In genomic region chr16:159136-159849, GRCh38 we compare ENCODE assay signal across 25 cellular contexts. TPM values are rescaled to one million over a fixed set of nuclear protein-coding genes. Genes with fewer than 3 reads are reported as not detected.
DNase-seq lines count a peak whose midpoint lies in the region; ATAC-seq, FAIRE-seq and TF ChIP-seq lines count a peak whose summit lies in the region.
"Had no signal": no experiment of that assay in that cellular context is flagged by ENCODE, and none has a peak within 500 bp of the region (broad histone marks: within the 10 kb centered on the region; RNA-seq: fewer than 3 reads in every experiment).

No MANE protein-coding gene starts in this region.

- peak overlapping the region; percentile 15; the same call in 1 of the 2 replicates for H2AFZ ChIP-seq in K562 (ENCODE audit: low read depth, low read length)

- WGBS in K562 (ENCODE audit: insufficient coverage, low coverage, missing lambda C conversion rate), result 34% methylated on average over 6 of the region's 6 CpGs

- no peak for TF ChIP-seq CTCF in K562 (IDR thresholded peaks at IDR 0.05 in 2 of 3, conservative IDR thresholded peaks at IDR 0.05 in 1 of 3; ENCODE audit: insufficient read depth in 2 of 3, low read depth in 1 of 3, low read length in 3 of 3)

- DNase-seq in DMS53 (lab: John Stamatoyannopoulos, UW) (peak; percentile 23), DMS53 treated with DMSO at 0.1 percent for 48 hours (lab: John Stamatoyannopoulos, UW; ENCODE audit: unreplicated experiment) (no peak), K562 (ENCODE audit: extremely low read depth in 1 of 4, low spot score in 3 of 4) (peak in 1 of 4 experiments; percentile 17), posterior vena cava (ENCODE audit: low spot score) (peak; percentile 44), A172 (ENCODE audit: low spot score) (no peak)
- DNase-seq: AML-193; C1 segment of cervical spinal cord; Calu3; CD8-positive, alpha-beta T cell; DMS153; GDM1; KBM-7; MM.1S; NCI-H1048; NCI-H1417 treated with DMSO at 0.1 percent for 48 hours; NCI-H187; NCI-H446; NCI-H526 had no signal

- no peak for TF ChIP-seq EP300 in K562 (IDR thresholded peaks at IDR 0.05; ENCODE audit: low read length)

- peaks cover 8 to 44% of the 10 kb centered on the region in 2 experiments; a peak in 4 of 5 replicates for H3K4me1 ChIP-seq in K562 (replicated peaks in 1 of 2; ENCODE audit: control insufficient read depth in 2 of 2, insufficient read depth in 2 of 2, low read length in 2 of 2)

- no peaks in the 10 kb centered on the region for H3K9me1 ChIP-seq in K562 (ENCODE audit: control insufficient read depth, insufficient read depth, low read length)

- H3K4me3 ChIP-seq in K562, result no peak overlapping the region

- BruUV-seq in K562 (replicated peaks; lab: Mats Ljungman, UMichigan), result no TSS peak

- no peaks in the 10 kb centered on the region for H3K36me3 ChIP-seq in K562 (ENCODE audit: control insufficient read depth, insufficient read depth, low read length)

- H4K20me1 ChIP-seq in K562 (replicated peaks; ENCODE audit: control insufficient read depth, insufficient read depth, low read length), result no peaks in the 10 kb centered on the region

- H3K9me3 ChIP-seq in K562 (replicated peaks; ENCODE audit: control insufficient read depth, insufficient read depth, low read depth, low read length), result 0 out of 2 replicates have a peak, but pooled peaks cover 2% of the 10 kb centered on the region

- TF ChIP-seq POLR2A in K562 (conservative IDR thresholded peaks at IDR 0.05), result no peak

- H3K79me2 ChIP-seq in K562 (ENCODE audit: control insufficient read depth, insufficient read depth, low read length), result no peaks in the 10 kb centered on the region

- H3K4me2 ChIP-seq in K562 (ENCODE audit: insufficient read depth, low read length), result no peak overlapping the region; the same call in 1 of the 2 replicates

- in situ Hi-C loops in K562 (cut with MboI), result no loop called here

- intact Hi-C loops in K562 (cut with micrococcal nuclease), result no loop called here
- intact Hi-C loops in posterior vena cava (cut with DNase I), result no loop called here

- no peak for FAIRE-seq in K562 (lab: Jason Lieb, UNC)
- FAIRE-seq: GM18507 had no signal

- POLR2A ChIA-PET in K562 (lab: Yijun Ruan, JAX), result interaction anchor here (0.6 kb wide), 2 partner anchors 11 to 568 kb away, joined by 3 read pairs; partner anchors contain the start of gene HAGHL

- ATAC-seq in K562, result peak; percentile 16; the same call in 2 of the 3 replicates
- ATAC-seq in HG02759 (IDR thresholded peaks at IDR 0.05; ENCODE audit: unreplicated experiment), result no peak
- ATAC-seq: CD8-positive, alpha-beta T cell; SK-N-SH treated with all-trans-retinoic acid at 6 μM for 48 hours had no signal

- CTCF ChIA-PET in K562 (lab: Yijun Ruan, JAX; ENCODE audit: low intra/inter-chr PET ratio), result no interaction called here

- no peaks in the 10 kb centered on the region for H3K27me3 ChIP-seq in K562 (ENCODE audit: control insufficient read depth in 2 of 2, insufficient read depth in 2 of 2, low read length in 2 of 2)

- no peak overlapping the region for H3K27ac ChIP-seq in K562 (ENCODE audit: extremely low read depth, low read depth, low read length)
- H3K27ac ChIP-seq: 22Rv1, RWPE1 had no signal

- TF ChIP-seq RAD21 in K562 (CRISPR knock-in tag; conservative IDR thresholded peaks at IDR 0.05 in 1 of 2, IDR thresholded peaks at IDR 0.05 in 1 of 2), result no peak

- no peak overlapping the region for H3K9ac ChIP-seq in K562 (ENCODE audit: insufficient read depth in 1 of 2, low read depth in 2 of 2, low read length in 2 of 2)

RNA-seq across cellular contexts. Expression of gene HBM, which starts 6.5 kb away (rescaled TPM):
- total RNA-seq in K562 (2011; cell fraction: chromatin; rRNA removed; ENCODE audit: low replicate concordance), result not detected in 2 replicates
- not detected in 2 replicates for total RNA-seq in K562 (2011; cell fraction: nucleolus; rRNA removed)
- not detected in 2 replicates for total RNA-seq in K562 (2011; cell fraction: nucleoplasm; rRNA removed)
- total RNA-seq in K562 (2014; rRNA removed) (not detected in 2 replicates), K562 (2014; rRNA removed; fragmentation: Illumina TruSeq; extraction: Trizol) (not detected in 2 replicates), K562 (2015; rRNA removed; fragmentation: Illumina TruSeq; extraction: Trizol) (not detected in 2 replicates), K562 (2021) (not detected in 2 replicates), posterior vena cava (1 to 10 TPM in 1 of 2 donors, under 1 TPM in 1; 0.90 to 1.5 TPM)
- polyA plus RNA-seq in K562 (2011; rRNA removed) (not detected in 2 replicates), K562 (2014; fragmentation: Illumina TruSeq; extraction: Trizol) (not detected in 2 replicates), K562 (2014; fragmentation: Nextera tagmentation; extraction: Ambion mirVana) (not detected), K562 (2014; rRNA removed) (not detected in 2 replicates)
- polyA plus RNA-seq in K562 (2011; cell fraction: cytosol; rRNA removed), result 1.2 TPM in 1 of 2 replicates, not detected in the other
- polyA plus RNA-seq in K562 (2011; cell fraction: nucleus; rRNA removed), result not detected in 2 replicates
- polyA plus RNA-seq in K562 (2012), result not detected in 2 replicates
- not detected in 2 replicates for polyA minus RNA-seq in K562 (2011; rRNA and poly(A)+ RNA removed)
- not detected in 2 replicates for polyA minus RNA-seq in K562 (2011; cell fraction: cytosol; rRNA and poly(A)+ RNA removed)
- not detected in 2 replicates for polyA minus RNA-seq in K562 (2011; cell fraction: nucleus; rRNA and poly(A)+ RNA removed)
- not detected in 2 replicates for total RNA-seq in A172 (2014; rRNA removed; shearing (Covaris generic))
- total RNA-seq: Calu3; CD8-positive, alpha-beta T cell; H4 had no signal
- polyA plus RNA-seq: AG04450 had no signal

RNA-seq across cellular contexts. Expression of gene HBZ, which starts 6.8 kb away (rescaled TPM):
- total RNA-seq in K562 (2011; cell fraction: chromatin; rRNA removed; ENCODE audit: low replicate concordance), result 24.8 and 31.8 TPM in 2 replicates
- total RNA-seq in K562 (2011; cell fraction: nucleolus; rRNA removed), result 215 and 289 TPM in 2 replicates
- 142 and 150 TPM in 2 replicates for total RNA-seq in K562 (2011; cell fraction: nucleoplasm; rRNA removed)
- total RNA-seq in K562 (2014; rRNA removed) (207 and 227 TPM in 2 replicates), K562 (2014; rRNA removed; fragmentation: Illumina TruSeq; extraction: Trizol) (35.6 and 63.2 TPM in 2 replicates), K562 (2015; rRNA removed; fragmentation: Illumina TruSeq; extraction: Trizol) (53.5 and 58.0 TPM in 2 replicates), K562 (2021) (480 and 495 TPM in 2 replicates), posterior vena cava (not detected)
- polyA plus RNA-seq in K562 (2011; rRNA removed) (610 and 640 TPM in 2 replicates), K562 (2014; fragmentation: Illumina TruSeq; extraction: Trizol) (101 and 278 TPM in 2 replicates), K562 (2014; fragmentation: Nextera tagmentation; extraction: Ambion mirVana) (100 to 1,000 TPM in 1 of 2 experiments, 10 to 100 TPM in 1; 80.7 to 113 TPM), K562 (2014; rRNA removed) (365 and 410 TPM in 2 replicates)
- 883 and 4,551 TPM in 2 replicates for polyA plus RNA-seq in K562 (2011; cell fraction: cytosol; rRNA removed)
- polyA plus RNA-seq in K562 (2011; cell fraction: nucleus; rRNA removed), result 162 and 437 TPM in 2 replicates
- 135 and 513 TPM in 2 replicates for polyA plus RNA-seq in K562 (2012)
- 45.2 and 140 TPM in 2 replicates for polyA minus RNA-seq in K562 (2011; rRNA and poly(A)+ RNA removed)
- 516 and 634 TPM in 2 replicates for polyA minus RNA-seq in K562 (2011; cell fraction: cytosol; rRNA and poly(A)+ RNA removed)
- 180 and 270 TPM in 2 replicates for polyA minus RNA-seq in K562 (2011; cell fraction: nucleus; rRNA and poly(A)+ RNA removed)
- total RNA-seq in A172 (2014; rRNA removed; shearing (Covaris generic)), result not detected in 2 replicates
- total RNA-seq: Calu3; CD8-positive, alpha-beta T cell; H4 had no signal
- polyA plus RNA-seq: AG04450 had no signal

RNA-seq across cellular contexts. Expression of gene HBA2, which starts 13.4 kb away (rescaled TPM):
- 30.8 and 82.0 TPM in 2 replicates for total RNA-seq in K562 (2011; cell fraction: chromatin; rRNA removed; ENCODE audit: low replicate concordance)
- 188 and 285 TPM in 2 replicates for total RNA-seq in K562 (2011; cell fraction: nucleolus; rRNA removed)
- total RNA-seq in K562 (2011; cell fraction: nucleoplasm; rRNA removed), result 162 and 198 TPM in 2 replicates
- 286 and 525 TPM in 2 replicates for total RNA-seq in K562 (2014; rRNA removed)
- total RNA-seq in K562 (2014; rRNA removed; fragmentation: Illumina TruSeq; extraction: Trizol), result 21.9 and 40.4 TPM in 2 replicates
- 60.6 and 61.0 TPM in 2 replicates for total RNA-seq in K562 (2015; rRNA removed; fragmentation: Illumina TruSeq; extraction: Trizol)
- 443 and 467 TPM in 2 replicates for total RNA-seq in K562 (2021)
- polyA plus RNA-seq in K562 (2011; rRNA removed), result 144 and 346 TPM in 2 replicates
- polyA plus RNA-seq in K562 (2011; cell fraction: cytosol; rRNA removed), result 625 and 2,736 TPM in 2 replicates
- polyA plus RNA-seq in K562 (2011; cell fraction: nucleus; rRNA removed), result 266 and 710 TPM in 2 replicates
- polyA plus RNA-seq in K562 (2012), result 154 and 603 TPM in 2 replicates
- 106 and 709 TPM in 2 replicates for polyA plus RNA-seq in K562 (2014; fragmentation: Illumina TruSeq; extraction: Trizol)
- polyA plus RNA-seq in K562 (2014; fragmentation: Nextera tagmentation; extraction: Ambion mirVana), result 100 to 1,000 TPM; 331 to 366 TPM
- polyA plus RNA-seq in K562 (2014; rRNA removed), result 670 and 853 TPM in 2 replicates
- 110 and 197 TPM in 2 replicates for polyA minus RNA-seq in K562 (2011; rRNA and poly(A)+ RNA removed)
- 1,122 and 1,215 TPM in 2 replicates for polyA minus RNA-seq in K562 (2011; cell fraction: cytosol; rRNA and poly(A)+ RNA removed)
- polyA minus RNA-seq in K562 (2011; cell fraction: nucleus; rRNA and poly(A)+ RNA removed), result 117 and 158 TPM in 2 replicates
- total RNA-seq in posterior vena cava, result 1,000 to 10,000 TPM in 1 of 2 donors, 100 to 1,000 TPM in 1; 750 to 2,679 TPM
- not detected in 2 replicates for total RNA-seq in A172 (2014; rRNA removed; shearing (Covaris generic))
- total RNA-seq: Calu3; CD8-positive, alpha-beta T cell had no signal
- polyA plus RNA-seq: AG04450 had no signal

RNA-seq across cellular contexts. Expression of gene HBA1, which starts 17.2 kb away (rescaled TPM):
- total RNA-seq in K562 (2011; cell fraction: chromatin; rRNA removed; ENCODE audit: low replicate concordance), result 48.1 and 106 TPM in 2 replicates
- total RNA-seq in K562 (2011; cell fraction: nucleolus; rRNA removed), result 358 and 373 TPM in 2 replicates
- 287 and 376 TPM in 2 replicates for total RNA-seq in K562 (2011; cell fraction: nucleoplasm; rRNA removed)
- total RNA-seq in K562 (2014; rRNA removed) (833 and 1,312 TPM in 2 replicates), K562 (2014; rRNA removed; fragmentation: Illumina TruSeq; extraction: Trizol) (75.7 and 128 TPM in 2 replicates), K562 (2015; rRNA removed; fragmentation: Illumina TruSeq; extraction: Trizol) (235 and 260 TPM in 2 replicates), K562 (2021) (2,388 and 2,454 TPM in 2 replicates), posterior vena cava (1,000 to 10,000 TPM in 1 of 2 donors, 100 to 1,000 TPM in 1; 878 to 2,742 TPM)
- polyA plus RNA-seq in K562 (2011; rRNA removed) (225 and 945 TPM in 2 replicates), K562 (2014; fragmentation: Illumina TruSeq; extraction: Trizol) (380 and 1,790 TPM in 2 replicates), K562 (2014; fragmentation: Nextera tagmentation; extraction: Ambion mirVana) (100 to 1,000 TPM; 280 to 426 TPM), K562 (2014; rRNA removed) (1,187 and 1,422 TPM in 2 replicates)
- 1,412 and 5,030 TPM in 2 replicates for polyA plus RNA-seq in K562 (2011; cell fraction: cytosol; rRNA removed)
- 376 and 755 TPM in 2 replicates for polyA plus RNA-seq in K562 (2011; cell fraction: nucleus; rRNA removed)
- 890 and 2,659 TPM in 2 replicates for polyA plus RNA-seq in K562 (2012)
- polyA minus RNA-seq in K562 (2011; rRNA and poly(A)+ RNA removed), result 234 and 324 TPM in 2 replicates
- polyA minus RNA-seq in K562 (2011; cell fraction: cytosol; rRNA and poly(A)+ RNA removed), result 1,514 and 1,646 TPM in 2 replicates
- 170 and 258 TPM in 2 replicates for polyA minus RNA-seq in K562 (2011; cell fraction: nucleus; rRNA and poly(A)+ RNA removed)
- not detected in 2 replicates for total RNA-seq in A172 (2014; rRNA removed; shearing (Covaris generic))
- total RNA-seq: Calu3, H4 had no signal
- polyA plus RNA-seq: AG04450 had no signal

RNA-seq across cellular contexts. Expression of gene NPRL3, which starts 20.8 kb away (rescaled TPM):
- 75.3 and 210 TPM in 2 replicates for total RNA-seq in K562 (2011; cell fraction: chromatin; rRNA removed; ENCODE audit: low replicate concordance)
- 101 and 104 TPM in 2 replicates for total RNA-seq in K562 (2011; cell fraction: nucleolus; rRNA removed)
- total RNA-seq in K562 (2011; cell fraction: nucleoplasm; rRNA removed), result 79.9 and 94.8 TPM in 2 replicates
- total RNA-seq in K562 (2014; rRNA removed) (8.4 and 10.9 TPM in 2 replicates), K562 (2014; rRNA removed; fragmentation: Illumina TruSeq; extraction: Trizol) (3.7 and 5.6 TPM in 2 replicates), K562 (2015; rRNA removed; fragmentation: Illumina TruSeq; extraction: Trizol) (4.4 and 7.9 TPM in 2 replicates), K562 (2021) (51.0 and 53.6 TPM in 2 replicates), posterior vena cava (10 to 100 TPM; 13.2 to 22.1 TPM)
- polyA plus RNA-seq in K562 (2011; rRNA removed) (9.7 and 26.3 TPM in 2 replicates), K562 (2014; fragmentation: Illumina TruSeq; extraction: Trizol) (38.9 and 54.1 TPM in 2 replicates), K562 (2014; fragmentation: Nextera tagmentation; extraction: Ambion mirVana) (1 to 10 TPM in 1 of 2 experiments, under 1 TPM in 1; 0.92 to 1.0 TPM), K562 (2014; rRNA removed) (18.8 and 19.1 TPM in 2 replicates)
- 14.6 and 15.5 TPM in 2 replicates for polyA plus RNA-seq in K562 (2011; cell fraction: cytosol; rRNA removed)
- polyA plus RNA-seq in K562 (2011; cell fraction: nucleus; rRNA removed), result 49.9 and 59.5 TPM in 2 replicates
- 44.9 and 60.8 TPM in 2 replicates for polyA plus RNA-seq in K562 (2012)
- polyA minus RNA-seq in K562 (2011; rRNA and poly(A)+ RNA removed), result 13.2 and 14.2 TPM in 2 replicates
- 29.3 and 41.0 TPM in 2 replicates for polyA minus RNA-seq in K562 (2011; cell fraction: cytosol; rRNA and poly(A)+ RNA removed)
- polyA minus RNA-seq in K562 (2011; cell fraction: nucleus; rRNA and poly(A)+ RNA removed), result 20.2 and 31.7 TPM in 2 replicates
- 7.3 TPM in 2 replicates for total RNA-seq in A172 (2014; rRNA removed; shearing (Covaris generic))

Comparison
In these comparisons a context has a peak if more than half of its experiments do, and no peak if none do; other contexts are left out.
1. DNase-seq: peak in DMS53 (single experiment) and posterior vena cava (single experiment); none in DMS53 treated with DMSO at 0.1 percent for 48 hours (single experiment) and A172 (single experiment).
2. RNA of gene HBZ, which starts 6.8 kb away (total RNA-seq): 24.8 to 495 TPM in K562; not detected in A172; every median in the first group is over 10 times any median in the second.
3. RNA of gene HBA2, which starts 13.4 kb away (total RNA-seq): 21.9 to 525 TPM in K562; not detected in A172; every median in the first group is over 10 times any median in the second.